In the genomic region with DNA sequence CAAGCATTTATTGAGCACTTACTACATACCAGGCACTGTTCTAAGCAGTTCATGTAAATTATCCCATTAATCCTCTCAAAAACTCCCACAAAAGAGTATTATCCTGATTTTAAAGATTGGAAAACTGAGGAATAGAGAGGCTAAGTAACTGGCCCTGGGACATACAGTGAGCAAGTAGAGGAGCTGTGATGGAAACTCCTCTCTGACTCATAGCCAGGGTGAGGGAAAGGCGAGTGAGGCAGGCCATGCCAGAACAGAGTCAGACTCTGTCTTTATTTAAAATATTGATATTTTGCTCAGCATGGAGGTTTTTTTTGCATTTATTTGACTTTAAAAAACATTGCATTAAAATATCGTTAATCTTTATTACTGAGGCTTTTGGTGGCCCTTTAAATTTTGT, we compare ENCODE assay signal across 26 cellular contexts.
A peak's percentile ranks its signal among the peaks of the same experiment; 100 is the strongest.
DNase-seq lines count a peak whose midpoint lies in the region; ATAC-seq and TF ChIP-seq lines count a peak whose summit lies in the region.
"Had no signal": no experiment of that assay in that cellular context is flagged by ENCODE, and none has a peak within 500 bp of the region (broad histone marks: within the 10 kb centered on the region; RNA-seq: fewer than 3 reads in every experiment).

No MANE protein-coding gene starts in this region.

- POLR2A ChIA-PET in RWPE1 (lab: Yijun Ruan, JAX; ENCODE audit: low non-redundant PET): no interaction called here

- ATAC-seq in natural killer cell: peak in 1 of 3 donors; percentile 50
- ATAC-seq in natural killer cell treated with Interleukin-12 subunit alpha and Interleukin-12 subunit beta and Interleukin-15 and Interleukin-18, amount 100 ng/mL, for 72 hours: no peak
- ATAC-seq in GM21576 (IDR thresholded peaks at IDR 0.05; ENCODE audit: unreplicated experiment): no peak
- ATAC-seq: PC-3 had no signal

- peaks cover 50 to 63% of the 10 kb centered on the region in 2 donors for H3K4me1 Mint-ChIP-seq in natural killer cell
- H3K4me1 Mint-ChIP-seq in natural killer cell treated with Interleukin-12 subunit alpha and Interleukin-12 subunit beta and Interleukin-15 and Interleukin-18, amount 100 ng/mL, for 72 hours (ENCODE audit: low read depth in 2 of 2): peaks cover 21 to 38% of the 10 kb centered on the region in 2 donors
- H3K4me1 Mint-ChIP-seq: CD14-positive monocyte; CD8-positive, alpha-beta memory T cell had no signal

- intact Hi-C loops in natural killer cell (cut with micrococcal nuclease): no loop called here

- H3K27me3 Mint-ChIP-seq in natural killer cell (ENCODE audit: low read depth in 2 of 2): no peaks in the 10 kb centered on the region
- no peaks in the 10 kb centered on the region for H3K27me3 Mint-ChIP-seq in natural killer cell treated with Interleukin-12 subunit alpha and Interleukin-12 subunit beta and Interleukin-15 and Interleukin-18, amount 100 ng/mL, for 72 hours

- peak overlapping the region; percentile 64 to 82 for H3K27ac Mint-ChIP-seq in natural killer cell
- H3K27ac Mint-ChIP-seq in natural killer cell treated with Interleukin-12 subunit alpha and Interleukin-12 subunit beta and Interleukin-15 and Interleukin-18, amount 100 ng/mL, for 72 hours: peak overlapping the region in 1 of 2 donors; percentile 67
- H3K27ac Mint-ChIP-seq: CD14-positive monocyte; CD8-positive, alpha-beta memory T cell had no signal

- no peak for TF ChIP-seq CTCF in natural killer cell (IDR thresholded peaks at IDR 0.05)
- TF ChIP-seq CTCF in epithelial cell of esophagus (IDR thresholded peaks at IDR 0.05; ENCODE audit: insufficient read depth, low read depth, low read length, missing control alignments): no peak
- no peak for TF ChIP-seq CTCF in RWPE1 (conservative IDR thresholded peaks at IDR 0.05; ENCODE audit: low read depth)

- peak overlapping the region; percentile 64 for H3K4me3 Mint-ChIP-seq in natural killer cell
- no peak overlapping the region for H3K4me3 Mint-ChIP-seq in natural killer cell treated with Interleukin-12 subunit alpha and Interleukin-12 subunit beta and Interleukin-15 and Interleukin-18, amount 100 ng/mL, for 72 hours
- H3K4me3 Mint-ChIP-seq: CD14-positive monocyte; CD8-positive, alpha-beta memory T cell had no signal

- peaks cover 16% of the 10 kb centered on the region for H3K36me3 Mint-ChIP-seq in natural killer cell
- H3K36me3 Mint-ChIP-seq in natural killer cell treated with Interleukin-12 subunit alpha and Interleukin-12 subunit beta and Interleukin-15 and Interleukin-18, amount 100 ng/mL, for 72 hours: peaks cover 6% of the 10 kb centered on the region
- H3K36me3 Mint-ChIP-seq: CD14-positive monocyte had no signal

- H3K9me3 Mint-ChIP-seq in natural killer cell: no peaks in the 10 kb centered on the region
- peaks cover 3% of the 10 kb centered on the region for H3K9me3 Mint-ChIP-seq in natural killer cell treated with Interleukin-12 subunit alpha and Interleukin-12 subunit beta and Interleukin-15 and Interleukin-18, amount 100 ng/mL, for 72 hours

- no peak overlapping the region for H3K27ac ChIP-seq in RWPE1

- no peak overlapping the region for H3K4me3 ChIP-seq in epithelial cell of esophagus (ENCODE audit: low read length)

- DNase-seq in natural killer cell: no peak
- no peak for DNase-seq in natural killer cell treated with Interleukin-12 subunit alpha and Interleukin-12 subunit beta and Interleukin-15 and Interleukin-18, amount 100 ng/mL, for 72 hours (ENCODE audit: low spot score)
- peak; percentile 57 for DNase-seq in epithelial cell of esophagus (ENCODE audit: low read depth)
- peak; percentile 47 for DNase-seq in kidney tubule cell (ENCODE audit: low spot score)
- DNase-seq in RWPE1 (ENCODE audit: low spot score): no peak
- DNase-seq in NCI-H1436 (lab: John Stamatoyannopoulos, UW): no peak
- DNase-seq: 8988T; ACHN; BE2C; CD8-positive, alpha-beta memory T cell; DMS 273 treated with DMSO at 0.1 percent for 48 hours; DMS79; EL; KBM-7; MV-4-11; NCI-H1105; NCI-H146; NCI-H1930; NCI-H446 treated with DMSO at 0.1 percent for 48 hours; NCI-H526; NCI-H82; NK-92 treated with Interleukin-12 subunit alpha and Interleukin-12 subunit beta, amount 100 ng/mL, for 24 hours; PC-3; Right ventricle myocardium superior had no signal

- CTCF ChIA-PET in RWPE1 (lab: Yijun Ruan, JAX): no interaction called here

Comparison
In these comparisons a context has a peak if more than half of its experiments do, and no peak if none do; other contexts are left out.
1. DNase-seq: peak in epithelial cell of esophagus (single experiment) and kidney tubule cell (single experiment); none in natural killer cell (single experiment), natural killer cell treated with Interleukin-12 subunit alpha and Interleukin-12 subunit beta and Interleukin-15 and Interleukin-18, amount 100 ng/mL, for 72 hours (single experiment), RWPE1 (single experiment) and NCI-H1436 (single experiment).